20 cellular contexts compared by ENCODE assay signal in the genomic region with DNA sequence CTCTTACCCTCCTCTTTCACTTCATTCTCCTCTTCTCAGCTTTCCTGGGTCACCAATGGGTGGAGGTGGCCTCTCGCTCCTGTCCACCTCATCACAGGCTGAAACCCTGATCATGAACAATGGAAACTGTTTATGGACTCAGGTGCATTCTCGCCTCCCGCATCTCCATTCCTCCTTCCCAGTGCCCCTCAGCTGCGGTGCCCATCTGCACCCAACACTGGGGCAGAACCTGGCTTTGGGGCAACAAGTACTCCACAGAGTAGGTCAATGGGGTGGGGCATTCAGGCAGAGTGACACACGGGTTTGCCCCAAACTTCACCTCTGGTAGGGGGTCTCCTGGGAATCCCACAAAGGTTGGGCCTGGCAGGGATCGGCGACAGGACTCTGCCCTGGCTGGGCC.
"Had no signal": no experiment of that assay in that cellular context is flagged by ENCODE, and none has a peak within 500 bp of the region (broad histone marks: within the 10 kb centered on the region; RNA-seq: fewer than 3 reads in every experiment).

No MANE protein-coding gene starts in this region.

- ATAC-seq: activated CD8-positive, alpha-beta T cell treated with anti-CD3 and anti-CD28 coated beads, Interleukin-2, amount 10 ng/mL, durations not matched to agents 7 days and 5 days had no signal

- H3K9me3 ChIP-seq: breast epithelium, lower lobe of right lung had no signal

- DNase-seq: activated B cell treated with CpG ODN at 0.5 μM for 24 hours; activated CD4-positive, alpha-beta T cell treated with anti-CD3 and anti-CD28 coated beads, Interleukin-2, amount 10 ng/mL, durations not matched to agents 24 days and 14 days; activated CD8-positive, alpha-beta T cell treated with anti-CD3 and anti-CD28 coated beads, Interleukin-2, amount 10 ng/mL, durations not matched to agents 7 days and 5 days; activated gamma-delta T cell treated with Interleukin-2 at 50 U/mL for 16 hours; activated naive CD8-positive, alpha-beta T cell treated with anti-CD3 and anti-CD28 coated beads for 36 hours; anterior cingulate cortex; dermis blood vessel endothelial cell; head of caudate nucleus; left cardiac atrium; lower lobe of right lung; stimulated activated CD4-positive, alpha-beta T cell treated with anti-CD3 and anti-CD28 coated beads, Interleukin-2, amount 100 ng/mL, for 48 hours; stimulated activated naive CD4-positive, alpha-beta T cell; substantia nigra; SW 1271 had no signal

- H3K4me3 ChIP-seq: breast epithelium, lower lobe of right lung, neural progenitor cell had no signal

- H3K4me3 Mint-ChIP-seq: activated B cell treated with CpG ODN at 0.5 μM for 24 hours; activated CD4-positive, alpha-beta T cell treated with anti-CD3 and anti-CD28 coated beads, Interleukin-2, amount 10 ng/mL, durations not matched to agents 24 days and 14 days; activated CD8-positive, alpha-beta T cell treated with anti-CD3 and anti-CD28 coated beads, Interleukin-2, amount 10 ng/mL, durations not matched to agents 7 days and 5 days; activated naive CD8-positive, alpha-beta T cell treated with anti-CD3 and anti-CD28 coated beads for 36 hours; neural progenitor cell; T-helper 2 cell treated with Interferon-gamma antibody and Interleukin-4, amounts not matched to agents 5 μg/mL and 100 μg/mL, for 36 hours; type B pancreatic cell had no signal

- H2AFZ ChIP-seq: neural progenitor cell, parathyroid adenoma had no signal

- H3K4me2 ChIP-seq: neural progenitor cell had no signal

- H3K27ac Mint-ChIP-seq: activated B cell treated with CpG ODN at 0.5 μM for 24 hours; activated CD4-positive, alpha-beta T cell treated with anti-CD3 and anti-CD28 coated beads, Interleukin-2, amount 10 ng/mL, durations not matched to agents 24 days and 14 days; activated CD8-positive, alpha-beta T cell treated with anti-CD3 and anti-CD28 coated beads, Interleukin-2, amount 10 ng/mL, durations not matched to agents 7 days and 5 days; activated naive CD8-positive, alpha-beta T cell treated with anti-CD3 and anti-CD28 coated beads for 36 hours; neural progenitor cell; T-helper 2 cell treated with Interferon-gamma antibody and Interleukin-4, amounts not matched to agents 5 μg/mL and 100 μg/mL, for 36 hours; type B pancreatic cell had no signal

- H3K27me3 ChIP-seq: neural progenitor cell had no signal

- H3K9me3 Mint-ChIP-seq: activated B cell treated with CpG ODN at 0.5 μM for 24 hours; activated CD4-positive, alpha-beta T cell treated with anti-CD3 and anti-CD28 coated beads, Interleukin-2, amount 10 ng/mL, durations not matched to agents 24 days and 14 days; activated naive CD8-positive, alpha-beta T cell treated with anti-CD3 and anti-CD28 coated beads for 36 hours; T-helper 2 cell treated with Interferon-gamma antibody and Interleukin-4, amounts not matched to agents 5 μg/mL and 100 μg/mL, for 36 hours; type B pancreatic cell had no signal

- H3K27me3 Mint-ChIP-seq: activated CD4-positive, alpha-beta T cell treated with anti-CD3 and anti-CD28 coated beads, Interleukin-2, amount 10 ng/mL, durations not matched to agents 24 days and 14 days had no signal

- H3K36me3 Mint-ChIP-seq: activated naive CD8-positive, alpha-beta T cell treated with anti-CD3 and anti-CD28 coated beads for 36 hours; neural progenitor cell; type B pancreatic cell had no signal

- H3K27ac ChIP-seq: breast epithelium, epithelial cell of prostate, lower lobe of right lung, neural progenitor cell, parathyroid adenoma had no signal

- H3K79me2 ChIP-seq: parathyroid adenoma had no signal

- H3K4me1 ChIP-seq: breast epithelium, lower lobe of right lung, parathyroid adenoma had no signal

- H3K36me3 ChIP-seq: breast epithelium, lower lobe of right lung, neural progenitor cell had no signal

- H3K4me1 Mint-ChIP-seq: activated B cell treated with CpG ODN at 0.5 μM for 24 hours; activated CD4-positive, alpha-beta T cell treated with anti-CD3 and anti-CD28 coated beads, Interleukin-2, amount 10 ng/mL, durations not matched to agents 24 days and 14 days; activated naive CD8-positive, alpha-beta T cell treated with anti-CD3 and anti-CD28 coated beads for 36 hours had no signal
